In the genomic region with DNA sequence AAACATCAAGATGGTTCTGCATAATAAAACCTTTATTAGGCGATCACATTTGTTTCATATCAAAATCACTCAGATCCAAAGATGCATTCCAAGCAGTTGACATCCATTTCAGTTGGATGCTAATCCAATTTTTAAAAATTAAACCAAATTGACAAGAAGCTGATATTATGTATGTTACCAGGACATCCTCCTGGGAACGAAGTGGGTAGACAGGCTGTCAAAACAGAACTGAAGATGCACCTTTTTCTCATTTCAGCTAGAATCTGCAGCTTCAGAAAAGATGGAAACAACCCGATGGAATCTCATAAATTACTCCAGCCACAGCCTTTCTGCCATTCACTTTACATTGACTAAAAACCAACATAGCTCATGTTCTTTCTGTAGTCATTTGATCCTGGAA, we compare ENCODE assay signal across 34 cellular contexts.
"Had no signal": no experiment of that assay in that cellular context is flagged by ENCODE, and none has a peak within 500 bp of the region (broad histone marks: within the 10 kb centered on the region; RNA-seq: fewer than 3 reads in every experiment).

No MANE protein-coding gene starts in this region.

- H3K27me3 ChIP-seq: MG63 had no signal

- H3K27ac ChIP-seq: KMS-11 had no signal

- H3K4me2 ChIP-seq: KMS-11 had no signal

- H3K4me3 ChIP-seq: MG63 had no signal

- DNase-seq: Karpas-422, Kasumi-1, KG1, MG63, MM.1S, MV-4-11, NCI-H1048, NCI-H1092, NCI-H1105, NCI-H1105 treated with DMSO at 0.1 percent for 48 hours, NCI-H1417, NCI-H1417 treated with DMSO at 0.1 percent for 48 hours, NCI-H1436, NCI-H1436 treated with DMSO at 0.1 percent for 48 hours, NCI-H146, NCI-H1694, NCI-H1694 treated with DMSO at 0.1 percent for 48 hours, NCI-H187, NCI-H187 treated with DMSO at 0.1 percent for 48 hours, NCI-H1930, NCI-H2029, NCI-H2029 treated with DMSO at 0.1 percent for 48 hours, NCI-H2081, NCI-H2081 treated with DMSO at 0.1 percent for 48 hours, NCI-H2107, NCI-H2171, NCI-H2171 treated with DMSO at 0.1 percent for 48 hours, NCI-H2227 treated with DMSO at 0.1 percent for 48 hours, NCI-H226, NCI-H345, NCI-H446, NCI-H446 treated with DMSO at 0.1 percent for 48 hours, NCI-H510A had no signal

- H3K36me3 ChIP-seq: MG63 had no signal

- H3K9ac ChIP-seq: KMS-11 had no signal
